8 cellular contexts compared by ENCODE assay signal in genomic region chr4:185587444-185588161, GRCh38.
DNase-seq lines count a peak whose midpoint lies in the region; ATAC-seq lines count a peak whose summit lies in the region.

No MANE protein-coding gene starts in this region.

- peak overlapping the region; percentile 18 for H3K4me3 Mint-ChIP-seq in T-helper 1 cell treated with Interleukin-12 subunit alpha and Interleukin-12 subunit beta and Interleukin-4 antibody, amounts not matched to agents 30 μg/mL and 1 μg/mL, for 36 hours

- peaks cover 4% of the 10 kb centered on the region for H3K36me3 Mint-ChIP-seq in T-helper 1 cell treated with Interleukin-12 subunit alpha and Interleukin-12 subunit beta and Interleukin-4 antibody, amounts not matched to agents 30 μg/mL and 1 μg/mL, for 36 hours (ENCODE audit: low read depth)

- peaks cover 3% of the 10 kb centered on the region for H3K9me3 Mint-ChIP-seq in T-helper 1 cell treated with Interleukin-12 subunit alpha and Interleukin-12 subunit beta and Interleukin-4 antibody, amounts not matched to agents 30 μg/mL and 1 μg/mL, for 36 hours

- peaks cover 13% of the 10 kb centered on the region for H3K4me1 Mint-ChIP-seq in T-helper 1 cell treated with Interleukin-12 subunit alpha and Interleukin-12 subunit beta and Interleukin-4 antibody, amounts not matched to agents 30 μg/mL and 1 μg/mL, for 36 hours (ENCODE audit: low read depth)

- no peak overlapping the region for H3K27ac Mint-ChIP-seq in T-helper 1 cell treated with Interleukin-12 subunit alpha and Interleukin-12 subunit beta and Interleukin-4 antibody, amounts not matched to agents 30 μg/mL and 1 μg/mL, for 36 hours

- DNase-seq in central memory CD4-positive, alpha-beta T cell: peak; percentile 78
- DNase-seq in retina (peak; percentile 53), NCI-H1694 (lab: John Stamatoyannopoulos, UW) (no peak), hepatic stellate cell (ENCODE audit: low spot score) (no peak), NCI-H1417 (lab: John Stamatoyannopoulos, UW) (no peak)

- H3K27me3 Mint-ChIP-seq in T-helper 1 cell treated with Interleukin-12 subunit alpha and Interleukin-12 subunit beta and Interleukin-4 antibody, amounts not matched to agents 30 μg/mL and 1 μg/mL, for 36 hours (ENCODE audit: low read depth): peaks cover 56% of the 10 kb centered on the region

- peak; percentile 100 for ATAC-seq in GM18498 (IDR thresholded peaks at IDR 0.05; ENCODE audit: unreplicated experiment)
- peak; percentile 96 for ATAC-seq in HG02610 (IDR thresholded peaks at IDR 0.05; ENCODE audit: unreplicated experiment)

Comparison
In these comparisons a context has a peak if more than half of its experiments do, and no peak if none do; other contexts are left out.
1. DNase-seq: peak in central memory CD4-positive, alpha-beta T cell (single experiment) and retina (single experiment); none in NCI-H1694 (single experiment), hepatic stellate cell (single experiment) and NCI-H1417 (0 of 3).